20 cellular contexts compared by ENCODE assay signal in the genomic region with DNA sequence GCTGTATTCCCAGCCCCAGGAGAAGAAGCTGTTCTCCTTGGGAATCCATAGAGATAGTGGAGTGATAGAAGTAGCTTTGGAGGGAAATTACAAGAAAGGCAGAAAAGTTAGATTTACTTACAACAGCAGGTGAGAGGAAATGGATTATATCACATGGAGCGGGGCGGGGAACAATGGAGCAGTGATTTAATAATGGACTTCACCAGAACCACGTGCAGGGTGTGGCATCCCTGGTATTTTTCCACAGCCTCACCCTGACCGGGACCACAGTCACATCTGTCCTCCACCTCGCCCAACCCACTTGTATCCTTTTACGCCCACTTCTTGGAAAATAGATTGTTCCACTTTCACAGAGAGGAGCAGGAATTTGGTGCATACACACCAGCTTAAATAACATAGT. TPM values are rescaled to one million over a fixed set of nuclear protein-coding genes. Genes with fewer than 3 reads are reported as not detected.
DNase-seq lines count a peak whose midpoint lies in the region; ATAC-seq and TF ChIP-seq lines count a peak whose summit lies in the region.
"Had no signal": no experiment of that assay in that cellular context is flagged by ENCODE, and none has a peak within 500 bp of the region (broad histone marks: within the 10 kb centered on the region; RNA-seq: fewer than 3 reads in every experiment).

No MANE protein-coding gene starts in this region.

- DNase-seq in left ventricle myocardium inferior (no peak), cardiac septum (ENCODE audit: low spot score) (no peak), breast epithelium (ENCODE audit: low spot score in 2 of 2) (no peak), mucosa of descending colon (peak; percentile 69 to 86 (median 73)), KG1 (lab: John Stamatoyannopoulos, UW) (no peak), GDM1 (lab: John Stamatoyannopoulos, UW) (no peak), tibial nerve (ENCODE audit: low spot score in 2 of 2) (no peak)
- DNase-seq in CD4-positive, alpha-beta T cell = no peak
- DNase-seq: activated CD4-positive, alpha-beta T cell treated with anti-CD3 and anti-CD28 coated beads, Interleukin-2, amount 50 U/mL, for 48 hours; activated naive CD8-positive, alpha-beta T cell treated with anti-CD3 and anti-CD28 coated beads, Interleukin-2, amount 10 ng/mL, durations not matched to agents 7 days and 5 days; activated T-cell treated with anti-CD3 and anti-CD28 coated beads, Interleukin-2, amount 50 U/mL, for 48 hours; brain microvascular endothelial cell; dermis blood vessel endothelial cell; DMS53; MV-4-11; NCI-H1930; testis had no signal

- H3K4me3 ChIP-seq in left ventricle myocardium inferior (no peak overlapping the region), breast epithelium (no peak overlapping the region), mucosa of descending colon (no peak overlapping the region), tibial nerve (no peak overlapping the region)
- H3K4me3 ChIP-seq: prostate gland, SJSA1, testis had no signal

- H3K36me3 ChIP-seq in left ventricle myocardium inferior (no peaks in the 10 kb centered on the region), breast epithelium (no peaks in the 10 kb centered on the region), mucosa of descending colon (ENCODE audit: low read depth) (no peaks in the 10 kb centered on the region), tibial nerve (no peaks in the 10 kb centered on the region)
- H3K36me3 ChIP-seq: brain microvascular endothelial cell, prostate gland, SJSA1 had no signal

- ATAC-seq in mucosa of descending colon = peak; percentile 81
- no peak for ATAC-seq in CD4-positive, alpha-beta T cell (ENCODE audit: poor library complexity)

- H3K4me1 ChIP-seq in left ventricle myocardium inferior (peaks cover 42% of the 10 kb centered on the region), breast epithelium (no peaks in the 10 kb centered on the region), mucosa of descending colon (ENCODE audit: low read depth) (peaks cover 18% of the 10 kb centered on the region), tibial nerve (peaks cover 0 to 33% (median 9%) of the 10 kb centered on the region in 4 donors)

- TF ChIP-seq CTCF in left ventricle myocardium inferior (IDR thresholded peaks at IDR 0.05; ENCODE audit: borderline replicate concordance) = no peak
- no peak for TF ChIP-seq CTCF in breast epithelium (IDR thresholded peaks at IDR 0.05)
- no peak for TF ChIP-seq CTCF in mucosa of descending colon (IDR thresholded peaks at IDR 0.05)
- TF ChIP-seq CTCF in CD4-positive, alpha-beta T cell (IDR thresholded peaks at IDR 0.05) = no peak
- TF ChIP-seq CTCF in tibial nerve (IDR thresholded peaks at IDR 0.05) = no peak

- H3K27me3 ChIP-seq in left ventricle myocardium inferior (ENCODE audit: low read depth) = no peaks in the 10 kb centered on the region
- H3K27me3 ChIP-seq in breast epithelium = no peaks in the 10 kb centered on the region
- no peaks in the 10 kb centered on the region for H3K27me3 ChIP-seq in CD4-positive, alpha-beta T cell (ENCODE audit: control insufficient read depth, insufficient read depth, low read length)
- no peaks in the 10 kb centered on the region for H3K27me3 ChIP-seq in tibial nerve
- H3K27me3 ChIP-seq: brain microvascular endothelial cell, SJSA1, testis had no signal

- H3K36me3 Mint-ChIP-seq in CD4-positive, alpha-beta T cell (ENCODE audit: low read depth) = no peaks in the 10 kb centered on the region
- H3K36me3 Mint-ChIP-seq: CD14-positive monocyte had no signal

- no peaks in the 10 kb centered on the region for H3K9me3 Mint-ChIP-seq in CD4-positive, alpha-beta T cell
- H3K9me3 Mint-ChIP-seq: activated naive CD8-positive, alpha-beta T cell treated with anti-CD3 and anti-CD28 coated beads, Interleukin-2, amount 10 ng/mL, durations not matched to agents 7 days and 5 days had no signal

- no peaks in the 10 kb centered on the region for H3K27me3 Mint-ChIP-seq in CD4-positive, alpha-beta T cell
- H3K27me3 Mint-ChIP-seq: activated naive CD8-positive, alpha-beta T cell treated with anti-CD3 and anti-CD28 coated beads, Interleukin-2, amount 10 ng/mL, durations not matched to agents 7 days and 5 days had no signal

- 62 to 68% methylated on average over 6 of the region's 6 CpGs for WGBS in tibial nerve, 2 donors

- CTCF ChIA-PET in CD4-positive, alpha-beta T cell (lab: Charles Lee) = no interaction called here

- TF ChIP-seq POLR2A in breast epithelium (IDR thresholded peaks at IDR 0.05) (no peak), tibial nerve (IDR thresholded peaks at IDR 0.05) (no peak)

- no peak overlapping the region for H3K27ac Mint-ChIP-seq in CD4-positive, alpha-beta T cell
- H3K27ac Mint-ChIP-seq: activated naive CD8-positive, alpha-beta T cell treated with anti-CD3 and anti-CD28 coated beads, Interleukin-2, amount 10 ng/mL, durations not matched to agents 7 days and 5 days had no signal

- H3K9me3 ChIP-seq in left ventricle myocardium inferior (replicated peaks) = no peaks in the 10 kb centered on the region
- no peaks in the 10 kb centered on the region for H3K9me3 ChIP-seq in breast epithelium
- H3K9me3 ChIP-seq in mucosa of descending colon = no peaks in the 10 kb centered on the region
- no peaks in the 10 kb centered on the region for H3K9me3 ChIP-seq in CD4-positive, alpha-beta T cell (ENCODE audit: control insufficient read depth, low read length)
- H3K9me3 ChIP-seq in tibial nerve = no peaks in the 10 kb centered on the region
- H3K9me3 ChIP-seq: prostate gland, SJSA1, testis had no signal

- no peak overlapping the region for H3K4me3 Mint-ChIP-seq in CD4-positive, alpha-beta T cell
- H3K4me3 Mint-ChIP-seq: activated naive CD8-positive, alpha-beta T cell treated with anti-CD3 and anti-CD28 coated beads, Interleukin-2, amount 10 ng/mL, durations not matched to agents 7 days and 5 days; CD14-positive monocyte had no signal

- intact Hi-C loops in left ventricle myocardium inferior (cut with micrococcal nuclease) (no loop called here), cardiac septum (cut with DNase I) (no loop called here), breast epithelium (cut with DNase I; ENCODE audit: low total_unique reads) (loop anchor here (10.0 kb wide), 1 partner anchor 76 kb away; no protein-coding TSS in a partner anchor), mucosa of descending colon (cut with DNase I, micrococcal nuclease) (no loop called here)
- intact Hi-C loops in CD4-positive, alpha-beta T cell (cut with DNase I, micrococcal nuclease) = no loop called here

- no peak for TF ChIP-seq EP300 in tibial nerve (IDR thresholded peaks at IDR 0.05)

- peaks cover 18% of the 10 kb centered on the region for H3K4me1 Mint-ChIP-seq in CD4-positive, alpha-beta T cell (ENCODE audit: low read depth)
- H3K4me1 Mint-ChIP-seq: CD14-positive monocyte had no signal

- H3K27ac ChIP-seq in left ventricle myocardium inferior (replicated peaks) = peak overlapping the region; percentile 28
- peak overlapping the region; percentile 5 to 45 for H3K27ac ChIP-seq in breast epithelium
- H3K27ac ChIP-seq in CD4-positive, alpha-beta T cell (ENCODE audit: low read depth, low read length) = no peak overlapping the region
- no peak overlapping the region for H3K27ac ChIP-seq in tibial nerve
- H3K27ac ChIP-seq: brain microvascular endothelial cell, prostate gland, SJSA1, testis had no signal

- POLR2A ChIA-PET in CD4-positive, alpha-beta T cell (lab: Charles Lee) = no interaction called here

RNA-seq across cellular contexts. Expression of a gene that starts 16.0 kb away (rescaled TPM):
- 69.0 TPM for total RNA-seq in left ventricle myocardium inferior
- total RNA-seq in cardiac septum = 53.2 TPM
- 10 to 100 TPM; 28.2 to 48.0 (median 34.7) TPM for total RNA-seq in breast epithelium
- 100 to 1,000 TPM; 121 to 187 (median 159) TPM for total RNA-seq in mucosa of descending colon
- total RNA-seq in CD4-positive, alpha-beta T cell = 10 to 100 TPM; 16.0 to 18.3 TPM
- total RNA-seq in tibial nerve = 10 to 100 TPM; 26.6 to 45.9 (median 30.7) TPM

RNA-seq across cellular contexts. Expression of a gene that starts 22.6 kb away (rescaled TPM):
- total RNA-seq in left ventricle myocardium inferior = 25.0 TPM
- 27.9 TPM for total RNA-seq in cardiac septum
- 10 to 100 TPM; 15.5 to 18.7 (median 18.0) TPM for total RNA-seq in breast epithelium
- 10 to 100 TPM; 27.4 to 45.4 (median 35.1) TPM for total RNA-seq in mucosa of descending colon
- total RNA-seq in CD4-positive, alpha-beta T cell = 10 to 100 TPM; 43.0 to 52.7 TPM
- total RNA-seq in tibial nerve = 10 to 100 TPM; 18.3 to 66.3 (median 26.0) TPM

RNA-seq across cellular contexts. Expression of a gene that starts 56.9 kb away (rescaled TPM):
- total RNA-seq in left ventricle myocardium inferior (not detected), cardiac septum (0.38 TPM), breast epithelium (1 to 10 TPM in 1 of 3 donors, under 1 TPM in 1, not detected in 1; 0.32 to 1.3 TPM), mucosa of descending colon (10 to 100 TPM in 1 of 3 donors, 1 to 10 TPM in 2; 2.2 to 18.1 (median 2.3) TPM), tibial nerve (not detected)
- total RNA-seq in CD4-positive, alpha-beta T cell = 1 to 10 TPM; 1.5 to 2.1 TPM

Comparison
In these comparisons a context has a peak if more than half of its experiments do, and no peak if none do; other contexts are left out.
1. DNase-seq: peak in mucosa of descending colon (3 of 3); none in left ventricle myocardium inferior (single experiment), cardiac septum (single experiment), breast epithelium (0 of 2), KG1 (single experiment), GDM1 (single experiment), CD4-positive, alpha-beta T cell (0 of 10) and tibial nerve (0 of 2).
2. H3K27ac ChIP-seq: peak in left ventricle myocardium inferior (single experiment) and breast epithelium (2 of 2); none in CD4-positive, alpha-beta T cell (single experiment) and tibial nerve (0 of 4).